8 cellular contexts compared by ENCODE assay signal in genomic region chr11:33774356-33775063, GRCh38. TPM values are rescaled to one million over a fixed set of nuclear protein-coding genes. Genes with fewer than 3 reads are reported as not detected.
DNase-seq lines count a peak whose midpoint lies in the region; ATAC-seq and TF ChIP-seq lines count a peak whose summit lies in the region.

Gene FBXO3, minus strand, starts transcription at chr11:33774520. Its CDS starts 23 bp downstream, at chr11:33774497.

- under 1% methylated on average over 40 of the region's 49 CpGs for WGBS in prostate gland

- peak within 1 kb of the TSS; percentile 79 to 83 for H3K27ac ChIP-seq in prostate gland

- H3K36me3 ChIP-seq in prostate gland: no peaks in the 10 kb centered on the region

- H3K4me3 ChIP-seq in prostate gland: peak within 1 kb of the TSS; percentile 94 to 96

- H3K27me3 ChIP-seq in prostate gland (replicated peaks; ENCODE audit: insufficient read depth): no peaks in the 10 kb centered on the region

- no peaks in the 10 kb centered on the region for H3K4me1 ChIP-seq in prostate gland (replicated peaks)

- TF ChIP-seq CTCF in GM13977 (IDR thresholded peaks at IDR 0.05; ENCODE audit: extremely low read depth, insufficient read depth, missing control alignments) (no peak), prostate gland (IDR thresholded peaks at IDR 0.05) (no peak)

- no peaks in the 10 kb centered on the region for H3K9me3 ChIP-seq in prostate gland

- DNase-seq in GM13977 (ENCODE audit: low spot score) (peak; percentile 98), NCI-H1694 treated with DMSO at 0.1 percent for 48 hours (lab: John Stamatoyannopoulos, UW) (peak; percentile 85), T-helper 2 cell (peak; percentile 60 to 87 (median 80)), amygdala (lab: John Stamatoyannopoulos, UW) (peak in 55 of 56 donors; percentile 32 to 90 (median 77)), left ventricle myocardium superior (peak; percentile 95), prostate gland (ENCODE audit: low spot score) (peak; percentile 88), ureter (ENCODE audit: low spot score) (peak; percentile 86)

- ATAC-seq in HG02885 (IDR thresholded peaks at IDR 0.05; ENCODE audit: poor library complexity, unreplicated experiment) (peak; percentile 84), left ventricle myocardium superior (peak; percentile 95)

- intact Hi-C loops in left ventricle myocardium superior (cut with micrococcal nuclease) (no loop called here), prostate gland (cut with DNase I) (loop anchor here (5.0 kb wide), 1 partner anchor 37 kb away; the partner anchor contains the start of gene CD59)

- no peak for TF ChIP-seq POLR2A in prostate gland (IDR thresholded peaks at IDR 0.05)

- in situ Hi-C loops in GM13977 (cut with MboI; ENCODE audit: low pct_unique_long_range_greater_than_20kb, low sequenced_read_pairs, unreplicated experiment): no loop called here

RNA-seq across cellular contexts. Expression of gene FBXO3, which starts in this region (rescaled TPM):
- total RNA-seq in left ventricle myocardium superior (53.3 TPM), prostate gland (10 to 100 TPM; 24.5 to 45.0 TPM), ureter (36.5 TPM)

Comparison
In these comparisons a context has a peak if more than half of its experiments do, and no peak if none do; other contexts are left out.
1. Peak in every context shown above with its lines: DNase-seq, ATAC-seq, H3K4me3 ChIP-seq and H3K27ac ChIP-seq.